Comparison of ENCODE assay signal across 23 cellular contexts in genomic region chr4:62661821-62662220, GRCh38.
"Had no signal": no experiment of that assay in that cellular context is flagged by ENCODE, and none has a peak within 500 bp of the region (broad histone marks: within the 10 kb centered on the region; RNA-seq: fewer than 3 reads in every experiment).

No MANE protein-coding gene starts in this region.

- H3K27me3 Mint-ChIP-seq: naive thymus-derived CD4-positive, alpha-beta T cell; natural killer cell treated with Interleukin-12 subunit alpha and Interleukin-12 subunit beta and Interleukin-15 and Interleukin-18, amount 100 ng/mL, for 72 hours; stimulated activated memory B cell treated with anti-CD40 and anti-IgM and Interleukin-4, amounts not matched to agents 10 μg/mL and 1 μg/mL and 100 μg/mL, for 72 hours; stimulated activated naive CD8-positive, alpha-beta T cell treated with anti-CD3 and anti-CD28 coated beads, Interleukin-15, amount 100 ng/mL, for 72 hours had no signal

- H3K27ac Mint-ChIP-seq: mesothelial cell of epicardium; naive thymus-derived CD4-positive, alpha-beta T cell; natural killer cell treated with Interleukin-12 subunit alpha and Interleukin-12 subunit beta and Interleukin-15 and Interleukin-18, amount 100 ng/mL, for 72 hours; progenitor cell of endocrine pancreas; stimulated activated memory B cell treated with anti-CD40 and anti-IgM and Interleukin-4, amounts not matched to agents 10 μg/mL and 1 μg/mL and 100 μg/mL, for 72 hours; type B pancreatic cell had no signal

- H3K36me3 Mint-ChIP-seq: mesothelial cell of epicardium; naive thymus-derived CD4-positive, alpha-beta T cell; natural killer cell treated with Interleukin-12 subunit alpha and Interleukin-12 subunit beta and Interleukin-15 and Interleukin-18, amount 100 ng/mL, for 72 hours; stimulated activated memory B cell treated with anti-CD40 and anti-IgM and Interleukin-4, amounts not matched to agents 10 μg/mL and 1 μg/mL and 100 μg/mL, for 72 hours; type B pancreatic cell had no signal

- H3K4me3 Mint-ChIP-seq: mesothelial cell of epicardium; naive thymus-derived CD4-positive, alpha-beta T cell; natural killer cell treated with Interleukin-12 subunit alpha and Interleukin-12 subunit beta and Interleukin-15 and Interleukin-18, amount 100 ng/mL, for 72 hours; stimulated activated memory B cell treated with anti-CD40 and anti-IgM and Interleukin-4, amounts not matched to agents 10 μg/mL and 1 μg/mL and 100 μg/mL, for 72 hours; stimulated activated naive CD8-positive, alpha-beta T cell treated with anti-CD3 and anti-CD28 coated beads, Interleukin-15, amount 100 ng/mL, for 72 hours; type B pancreatic cell had no signal

- H3K4me1 Mint-ChIP-seq: mesothelial cell of epicardium; stimulated activated memory B cell treated with anti-CD40 and anti-IgM and Interleukin-4, amounts not matched to agents 10 μg/mL and 1 μg/mL and 100 μg/mL, for 72 hours; stimulated activated naive CD8-positive, alpha-beta T cell treated with anti-CD3 and anti-CD28 coated beads, Interleukin-15, amount 100 ng/mL, for 72 hours had no signal

- H3K9me3 Mint-ChIP-seq: type B pancreatic cell had no signal

- DNase-seq: kidney; left colon; left lung; lower lobe of right lung; mammary epithelial cell; mesendoderm; mucosa of descending colon; naive thymus-derived CD4-positive, alpha-beta T cell; ovary; right lobe of liver; stimulated activated CD4-positive, alpha-beta T cell treated with anti-CD3 and anti-CD28 coated beads, Interleukin-1b, Interleukin-23, amount 100 ng/mL, for 48 hours; stimulated activated CD4-positive, alpha-beta T cell treated with anti-CD3 and anti-CD28 coated beads, Interleukin-2, amount 100 ng/mL, for 48 hours; stimulated activated CD4-positive, alpha-beta T cell treated with anti-CD3 and anti-CD28 coated beads, Interleukin-4, amount 100 ng/mL, for 4 hours; stimulated activated CD8-positive, alpha-beta memory T cell treated with anti-CD3 and anti-CD28 coated beads, Interleukin-4, amount 100 ng/mL, for 48 hours; stimulated activated naive CD4-positive, alpha-beta T cell treated with Interleukin-2 at 50 U/mL for 16 hours; stimulated activated naive CD8-positive, alpha-beta T cell treated with anti-CD3 and anti-CD28 coated beads, Interleukin-15, amount 100 ng/mL, for 72 hours; substantia nigra; uterus had no signal

- ATAC-seq: left colon; left lung; lower lobe of right lung; mucosa of descending colon; naive thymus-derived CD4-positive, alpha-beta T cell; natural killer cell treated with Interleukin-12 subunit alpha and Interleukin-12 subunit beta and Interleukin-15 and Interleukin-18, amount 100 ng/mL, for 72 hours; right lobe of liver; stimulated activated memory B cell treated with anti-CD40 and anti-IgM and Interleukin-4, amounts not matched to agents 10 μg/mL and 1 μg/mL and 100 μg/mL, for 72 hours; stimulated activated naive CD8-positive, alpha-beta T cell treated with anti-CD3 and anti-CD28 coated beads, Interleukin-15, amount 100 ng/mL, for 72 hours had no signal
